In genomic region chr2:214196260-214196659, GRCh38 we compare ENCODE assay signal across 19 cellular contexts.
A peak's percentile ranks its signal among the peaks of the same experiment; 100 is the strongest.
DNase-seq lines count a peak whose midpoint lies in the region; ATAC-seq, FAIRE-seq and TF ChIP-seq lines count a peak whose summit lies in the region.
"Had no signal": no experiment of that assay in that cellular context is flagged by ENCODE, and none has a peak within 500 bp of the region (broad histone marks: within the 10 kb centered on the region; RNA-seq: fewer than 3 reads in every experiment).

No MANE protein-coding gene starts in this region.

- in situ Hi-C loops in gastrocnemius medialis (cut with MboI; ENCODE audit: low sequenced_read_pairs in 4 of 4): no loop called here

- H3K4me1 ChIP-seq in OCI-LY3 (ENCODE audit: low read length) (no peaks in the 10 kb centered on the region), keratinocyte (ENCODE audit: control insufficient read depth, extremely low read depth, insufficient read depth, low read length) (peaks cover 10% of the 10 kb centered on the region), right lobe of liver (peaks cover 0 to 7% (median 0%) of the 10 kb centered on the region in 4 donors), gastrocnemius medialis (no peaks in the 10 kb centered on the region), gastroesophageal sphincter (no peaks in the 10 kb centered on the region)
- H3K4me1 ChIP-seq: BE2C had no signal

- 22% methylated on average over 2 of the region's 2 CpGs for WGBS in right lobe of liver (ENCODE audit: insufficient coverage, low coverage, low lambda C conversion rate, missing lambda C conversion rate)
- 60 to 66% methylated on average over 2 of the region's 2 CpGs for WGBS in gastroesophageal sphincter (ENCODE audit: low coverage in 1 of 2), 2 donors

- no peaks in the 10 kb centered on the region for H3K27me3 ChIP-seq in OCI-LY3 (ENCODE audit: low read depth, low read length)
- no peaks in the 10 kb centered on the region for H3K27me3 ChIP-seq in keratinocyte (ENCODE audit: control insufficient read depth, extremely low read depth, insufficient read depth, low read length)
- no peaks in the 10 kb centered on the region for H3K27me3 ChIP-seq in right lobe of liver
- no peaks in the 10 kb centered on the region for H3K27me3 ChIP-seq in gastrocnemius medialis
- no peaks in the 10 kb centered on the region for H3K27me3 ChIP-seq in gastroesophageal sphincter
- H3K27me3 ChIP-seq: BE2C had no signal

- FAIRE-seq in keratinocyte (lab: Jason Lieb, UNC): no peak
- FAIRE-seq: A204.1, G401.6, GM12891, GM18507, H1, HTR-8/SVneo had no signal

- intact Hi-C loops in right lobe of liver (cut with DNase I): no loop called here
- intact Hi-C loops in gastrocnemius medialis (cut with DNase I; ENCODE audit: low total_unique reads): no loop called here

- dilution Hi-C loops in keratinocyte (cut with MboI; ENCODE audit: extremely low pct_ligation_motif_present, low sequenced_read_pairs): no loop called here

- TF ChIP-seq EP300 in gastroesophageal sphincter (IDR thresholded peaks at IDR 0.05): no peak

- H3K9me3 ChIP-seq in OCI-LY3 (ENCODE audit: insufficient read depth, low read length): no peaks in the 10 kb centered on the region
- no peaks in the 10 kb centered on the region for H3K9me3 ChIP-seq in keratinocyte (ENCODE audit: control insufficient read depth, low read depth, low read length)
- no peaks in the 10 kb centered on the region for H3K9me3 ChIP-seq in right lobe of liver
- H3K9me3 ChIP-seq in gastrocnemius medialis: no peaks in the 10 kb centered on the region
- H3K9me3 ChIP-seq in gastroesophageal sphincter: no peaks in the 10 kb centered on the region
- H3K9me3 ChIP-seq: BE2C had no signal

- peak; percentile 32 to 93 (median 60) for ATAC-seq in right lobe of liver
- ATAC-seq in gastrocnemius medialis: no peak
- ATAC-seq in gastroesophageal sphincter: no peak

- H4K20me1 ChIP-seq in OCI-LY3 (ENCODE audit: insufficient read depth, low read length) (no peaks in the 10 kb centered on the region), keratinocyte (ENCODE audit: control insufficient read depth, extremely low read depth, insufficient read depth, low read length) (no peaks in the 10 kb centered on the region)

- H3K36me3 ChIP-seq in OCI-LY3 (replicated peaks; ENCODE audit: low read depth, low read length) (no peaks in the 10 kb centered on the region), keratinocyte (ENCODE audit: control insufficient read depth in 2 of 2, extremely low read depth in 1 of 2, insufficient read depth in 2 of 2, low read length in 2 of 2) (no peaks in the 10 kb centered on the region), right lobe of liver (no peaks in the 10 kb centered on the region), gastrocnemius medialis (no peaks in the 10 kb centered on the region), gastroesophageal sphincter (no peaks in the 10 kb centered on the region)
- H3K36me3 ChIP-seq: BE2C had no signal

- no peaks in the 10 kb centered on the region for H3K9me1 ChIP-seq in keratinocyte (ENCODE audit: control insufficient read depth, extremely low read depth, insufficient read depth, low read length)

- TF ChIP-seq POLR2A in right lobe of liver (IDR thresholded peaks at IDR 0.05) (no peak), gastrocnemius medialis (IDR thresholded peaks at IDR 0.05) (no peak), gastroesophageal sphincter (IDR thresholded peaks at IDR 0.05) (no peak)

- no peak overlapping the region for H3K27ac ChIP-seq in OCI-LY3 (ENCODE audit: low read length)
- H3K27ac ChIP-seq in keratinocyte (ENCODE audit: control insufficient read depth, insufficient read depth, low read length): no peak overlapping the region
- H3K27ac ChIP-seq in right lobe of liver: no peak overlapping the region
- H3K27ac ChIP-seq in gastrocnemius medialis: no peak overlapping the region
- H3K27ac ChIP-seq in gastroesophageal sphincter: no peak overlapping the region

- H2AFZ ChIP-seq in OCI-LY3 (ENCODE audit: low read depth, low read length): peak overlapping the region; percentile 54
- peak overlapping the region; percentile 22 for H2AFZ ChIP-seq in keratinocyte (ENCODE audit: control insufficient read depth, low read length)

- TF ChIP-seq CTCF in OCI-LY3 (IDR thresholded peaks at IDR 0.05; ENCODE audit: low read depth, low read length): no peak
- TF ChIP-seq CTCF in keratinocyte (optimal IDR thresholded peaks at IDR 0.05 in 1 of 3, IDR thresholded peaks at IDR 0.05 in 1 of 3, conservative IDR thresholded peaks at IDR 0.05 in 1 of 3; ENCODE audit: extremely low read depth in 1 of 3, insufficient read depth in 2 of 3, low read length in 3 of 3): no peak
- no peak for TF ChIP-seq CTCF in right lobe of liver (IDR thresholded peaks at IDR 0.05)
- no peak for TF ChIP-seq CTCF in gastrocnemius medialis (IDR thresholded peaks at IDR 0.05 in 4 of 5, conservative IDR thresholded peaks at IDR 0.05 in 1 of 5)
- no peak for TF ChIP-seq CTCF in gastroesophageal sphincter (IDR thresholded peaks at IDR 0.05)

- no peaks in the 10 kb centered on the region for H3K79me2 ChIP-seq in OCI-LY3 (ENCODE audit: low read length)
- H3K79me2 ChIP-seq in keratinocyte (ENCODE audit: control insufficient read depth, insufficient read depth, low read length): no peaks in the 10 kb centered on the region

- H3K4me3 ChIP-seq in OCI-LY3 (ENCODE audit: low read length): no peak overlapping the region
- no peak overlapping the region for H3K4me3 ChIP-seq in keratinocyte (ENCODE audit: control insufficient read depth in 2 of 3, extremely low read depth in 1 of 3, insufficient read depth in 2 of 3, low read depth in 1 of 3, low read length in 3 of 3)
- H3K4me3 ChIP-seq in right lobe of liver: no peak overlapping the region
- H3K4me3 ChIP-seq in gastrocnemius medialis: no peak overlapping the region
- H3K4me3 ChIP-seq in gastroesophageal sphincter: no peak overlapping the region

- no peak for DNase-seq in keratinocyte (ENCODE audit: low read depth, low spot score)
- no peak for DNase-seq in right lobe of liver
- no peak for DNase-seq in NCI-H2029 treated with DMSO at 0.1 percent for 48 hours (lab: John Stamatoyannopoulos, UW)
- no peak for DNase-seq in gastrocnemius medialis
- DNase-seq: ACHN; BE2C; C1 segment of cervical spinal cord; CD4-positive, CD25-positive, alpha-beta regulatory T cell; CD8-positive, alpha-beta memory T cell; COR-L47; H9 had no signal

- no peak overlapping the region for H3K9ac ChIP-seq in OCI-LY3 (ENCODE audit: low read length)
- no peak overlapping the region for H3K9ac ChIP-seq in keratinocyte (ENCODE audit: control insufficient read depth, extremely low read depth, insufficient read depth, low read length)

- H3K4me2 ChIP-seq in OCI-LY3 (ENCODE audit: low read length) (no peak overlapping the region), keratinocyte (ENCODE audit: control insufficient read depth, extremely low read depth, insufficient read depth, low read depth, low read length) (no peak overlapping the region)

Comparison
In these comparisons a context has a peak if more than half of its experiments do, and no peak if none do; other contexts are left out.
1. ATAC-seq: peak in right lobe of liver (4 of 4); none in gastrocnemius medialis (0 of 2) and gastroesophageal sphincter (single experiment).